1 cellular context compared by ENCODE assay signal in genomic region chr5:74594172-74595040, GRCh38.
TF ChIP-seq lines count a peak whose summit lies in the region.

No MANE protein-coding gene starts in this region.

TF ChIP-seq in SK-N-SH, 30 proteins besides CTCF, POLR2A, EP300 and RAD21 (continued from another document):
- TF ChIP-seq, protein P1, sequence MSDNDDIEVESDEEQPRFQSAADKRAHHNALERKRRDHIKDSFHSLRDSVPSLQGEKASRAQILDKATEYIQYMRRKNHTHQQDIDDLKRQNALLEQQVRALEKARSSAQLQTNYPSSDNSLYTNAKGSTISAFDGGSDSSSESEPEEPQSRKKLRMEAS (IDR thresholded peaks at IDR 0.05; ENCODE audit: low read depth) = no peak
- no peak for TF ChIP-seq GABPA (IDR thresholded peaks at IDR 0.05; ENCODE audit: low read depth)
- no peak for TF ChIP-seq POLR2AphosphoS5 (IDR thresholded peaks at IDR 0.05; ENCODE audit: low read depth, low read length)
- TF ChIP-seq YY1 (IDR thresholded peaks at IDR 0.05; ENCODE audit: low read depth) = no peak
- no peak for TF ChIP-seq JUND (IDR thresholded peaks at IDR 0.05)
- TF ChIP-seq FOXJ3 (CRISPR knock-in tag; IDR thresholded peaks at IDR 0.05) = no peak
